2 cellular contexts compared by ENCODE assay signal in genomic region chr4:121717680-121718237, GRCh38.
A peak's percentile ranks its signal among the peaks of the same experiment; 100 is the strongest.
TF ChIP-seq lines count a peak whose summit lies in the region.

No MANE protein-coding gene starts in this region.

TF ChIP-seq in liver, 16 proteins besides CTCF, POLR2A, EP300 and RAD21:
- TF ChIP-seq FOXA2 (IDR thresholded peaks at IDR 0.05): no peak
- TF ChIP-seq REST (IDR thresholded peaks at IDR 0.05): peak; percentile 22
- peak; percentile 65 for TF ChIP-seq SP1 (IDR thresholded peaks at IDR 0.05)
- TF ChIP-seq, protein P1, sequence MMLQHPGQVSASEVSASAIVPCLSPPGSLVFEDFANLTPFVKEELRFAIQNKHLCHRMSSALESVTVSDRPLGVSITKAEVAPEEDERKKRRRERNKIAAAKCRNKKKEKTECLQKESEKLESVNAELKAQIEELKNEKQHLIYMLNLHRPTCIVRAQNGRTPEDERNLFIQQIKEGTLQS (IDR thresholded peaks at IDR 0.05): peak; percentile 12
- no peak for TF ChIP-seq GABPA (IDR thresholded peaks at IDR 0.05 in 1 of 2, conservative IDR thresholded peaks at IDR 0.05 in 1 of 2)
- peak; percentile 67 for TF ChIP-seq NR2F2 (IDR thresholded peaks at IDR 0.05)
- TF ChIP-seq TAF1 (conservative IDR thresholded peaks at IDR 0.05): no peak
- no peak for TF ChIP-seq FOXA1 (IDR thresholded peaks at IDR 0.05)
- no peak for TF ChIP-seq HNF4G (IDR thresholded peaks at IDR 0.05)
- TF ChIP-seq EGR1 (IDR thresholded peaks at IDR 0.05; ENCODE audit: low read depth in 2 of 2): peak in 1 of 2 donors; percentile 17
- no peak for TF ChIP-seq ZBTB33 (IDR thresholded peaks at IDR 0.05)
- TF ChIP-seq RXRA (IDR thresholded peaks at IDR 0.05): peak; percentile 29 to 53
- TF ChIP-seq HNF4A (conservative IDR thresholded peaks at IDR 0.05): peak in 1 of 2 donors; percentile 26
- TF ChIP-seq, protein P2, sequence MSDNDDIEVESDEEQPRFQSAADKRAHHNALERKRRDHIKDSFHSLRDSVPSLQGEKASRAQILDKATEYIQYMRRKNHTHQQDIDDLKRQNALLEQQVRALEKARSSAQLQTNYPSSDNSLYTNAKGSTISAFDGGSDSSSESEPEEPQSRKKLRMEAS (IDR thresholded peaks at IDR 0.05): no peak
- no peak for TF ChIP-seq JUND (IDR thresholded peaks at IDR 0.05)
- peak; percentile 23 for TF ChIP-seq YY1 (IDR thresholded peaks at IDR 0.05)

TF ChIP-seq in HepG2, 621 proteins besides CTCF, POLR2A, EP300 and RAD21:
- no peak for TF ChIP-seq SNAPC5 (CRISPR knock-in tag; IDR thresholded peaks at IDR 0.05; ENCODE audit: borderline replicate concordance)
- TF ChIP-seq, protein P3, sequence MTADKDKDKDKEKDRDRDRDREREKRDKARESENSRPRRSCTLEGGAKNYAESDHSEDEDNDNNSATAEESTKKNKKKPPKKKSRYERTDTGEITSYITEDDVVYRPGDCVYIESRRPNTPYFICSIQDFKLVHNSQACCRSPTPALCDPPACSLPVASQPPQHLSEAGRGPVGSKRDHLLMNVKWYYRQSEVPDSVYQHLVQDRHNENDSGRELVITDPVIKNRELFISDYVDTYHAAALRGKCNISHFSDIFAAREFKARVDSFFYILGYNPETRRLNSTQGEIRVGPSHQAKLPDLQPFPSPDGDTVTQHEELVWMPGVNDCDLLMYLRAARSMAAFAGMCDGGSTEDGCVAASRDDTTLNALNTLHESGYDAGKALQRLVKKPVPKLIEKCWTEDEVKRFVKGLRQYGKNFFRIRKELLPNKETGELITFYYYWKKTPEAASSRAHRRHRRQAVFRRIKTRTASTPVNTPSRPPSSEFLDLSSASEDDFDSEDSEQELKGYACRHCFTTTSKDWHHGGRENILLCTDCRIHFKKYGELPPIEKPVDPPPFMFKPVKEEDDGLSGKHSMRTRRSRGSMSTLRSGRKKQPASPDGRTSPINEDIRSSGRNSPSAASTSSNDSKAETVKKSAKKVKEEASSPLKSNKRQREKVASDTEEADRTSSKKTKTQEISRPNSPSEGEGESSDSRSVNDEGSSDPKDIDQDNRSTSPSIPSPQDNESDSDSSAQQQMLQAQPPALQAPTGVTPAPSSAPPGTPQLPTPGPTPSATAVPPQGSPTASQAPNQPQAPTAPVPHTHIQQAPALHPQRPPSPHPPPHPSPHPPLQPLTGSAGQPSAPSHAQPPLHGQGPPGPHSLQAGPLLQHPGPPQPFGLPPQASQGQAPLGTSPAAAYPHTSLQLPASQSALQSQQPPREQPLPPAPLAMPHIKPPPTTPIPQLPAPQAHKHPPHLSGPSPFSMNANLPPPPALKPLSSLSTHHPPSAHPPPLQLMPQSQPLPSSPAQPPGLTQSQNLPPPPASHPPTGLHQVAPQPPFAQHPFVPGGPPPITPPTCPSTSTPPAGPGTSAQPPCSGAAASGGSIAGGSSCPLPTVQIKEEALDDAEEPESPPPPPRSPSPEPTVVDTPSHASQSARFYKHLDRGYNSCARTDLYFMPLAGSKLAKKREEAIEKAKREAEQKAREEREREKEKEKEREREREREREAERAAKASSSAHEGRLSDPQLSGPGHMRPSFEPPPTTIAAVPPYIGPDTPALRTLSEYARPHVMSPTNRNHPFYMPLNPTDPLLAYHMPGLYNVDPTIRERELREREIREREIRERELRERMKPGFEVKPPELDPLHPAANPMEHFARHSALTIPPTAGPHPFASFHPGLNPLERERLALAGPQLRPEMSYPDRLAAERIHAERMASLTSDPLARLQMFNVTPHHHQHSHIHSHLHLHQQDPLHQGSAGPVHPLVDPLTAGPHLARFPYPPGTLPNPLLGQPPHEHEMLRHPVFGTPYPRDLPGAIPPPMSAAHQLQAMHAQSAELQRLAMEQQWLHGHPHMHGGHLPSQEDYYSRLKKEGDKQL (CRISPR knock-in tag; IDR thresholded peaks at IDR 0.05; ENCODE audit: low read depth): no peak
- TF ChIP-seq ZNF678 (CRISPR knock-in tag; IDR thresholded peaks at IDR 0.05): no peak
- no peak for TF ChIP-seq DPF2 (CRISPR knock-in tag; IDR thresholded peaks at IDR 0.05; ENCODE audit: borderline replicate concordance, low read depth)
- TF ChIP-seq, protein P4, sequence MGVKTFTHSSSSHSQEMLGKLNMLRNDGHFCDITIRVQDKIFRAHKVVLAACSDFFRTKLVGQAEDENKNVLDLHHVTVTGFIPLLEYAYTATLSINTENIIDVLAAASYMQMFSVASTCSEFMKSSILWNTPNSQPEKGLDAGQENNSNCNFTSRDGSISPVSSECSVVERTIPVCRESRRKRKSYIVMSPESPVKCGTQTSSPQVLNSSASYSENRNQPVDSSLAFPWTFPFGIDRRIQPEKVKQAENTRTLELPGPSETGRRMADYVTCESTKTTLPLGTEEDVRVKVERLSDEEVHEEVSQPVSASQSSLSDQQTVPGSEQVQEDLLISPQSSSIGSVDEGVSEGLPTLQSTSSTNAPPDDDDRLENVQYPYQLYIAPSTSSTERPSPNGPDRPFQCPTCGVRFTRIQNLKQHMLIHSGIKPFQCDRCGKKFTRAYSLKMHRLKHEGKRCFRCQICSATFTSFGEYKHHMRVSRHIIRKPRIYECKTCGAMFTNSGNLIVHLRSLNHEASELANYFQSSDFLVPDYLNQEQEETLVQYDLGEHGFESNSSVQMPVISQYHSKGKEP (CRISPR knock-in tag; IDR thresholded peaks at IDR 0.05): no peak
- TF ChIP-seq NFRKB (IDR thresholded peaks at IDR 0.05): no peak
